Comparison of ENCODE assay signal across 23 cellular contexts in genomic region chr4:73028621-73029020, GRCh38.
"Had no signal": no experiment of that assay in that cellular context is flagged by ENCODE, and none has a peak within 500 bp of the region (broad histone marks: within the 10 kb centered on the region; RNA-seq: fewer than 3 reads in every experiment).

No MANE protein-coding gene starts in this region.

- DNase-seq: activated B cell treated with CpG ODN at 0.5 μM for 24 hours; activated CD4-positive, alpha-beta memory T cell treated with anti-CD3 and anti-CD28 coated beads for 36 hours; activated CD4-positive, alpha-beta T cell treated with anti-CD3 and anti-CD28 coated beads, Interleukin-2, amount 10 ng/mL, durations not matched to agents 7 days and 5 days; activated CD8-positive, alpha-beta memory T cell treated with anti-CD3 and anti-CD28 coated beads for 24 hours; activated effector memory CD4-positive, alpha-beta T cell treated with anti-CD3 and anti-CD28 coated beads, Interleukin-2, amount 50 U/mL, for 16 hours; activated naive CD4-positive, alpha-beta T cell treated with Interleukin-2 at 50 U/mL for 16 hours; activated T-cell treated with anti-CD3 and anti-CD28 coated beads, Interleukin-2, amount 50 U/mL, for 4 hours; brain microvascular endothelial cell; MM.1S; NCI-H1092; NCI-H1417; NCI-H1930; NCI-H2171 treated with DMSO at 0.1 percent for 48 hours; NCI-H226; NCI-H526; NK-92 treated with Interleukin-12 subunit alpha and Interleukin-12 subunit beta, amount 100 ng/mL, for 24 hours; PC-9; SHP77 treated with DMSO at 0.1 percent for 48 hours; T-helper 17 cell; T-helper 9 cell had no signal

- H3K4me3 Mint-ChIP-seq: activated B cell treated with CpG ODN at 0.5 μM for 24 hours; activated CD4-positive, alpha-beta memory T cell treated with anti-CD3 and anti-CD28 coated beads for 36 hours; activated CD4-positive, alpha-beta T cell treated with anti-CD3 and anti-CD28 coated beads, Interleukin-2, amount 10 ng/mL, durations not matched to agents 7 days and 5 days; activated T-cell treated with anti-CD3 and anti-CD28 coated beads, Interleukin-2, amount 50 U/mL, for 4 hours; T-helper 17 cell had no signal

- H2AFZ ChIP-seq: PC-9 had no signal

- H3K9me3 Mint-ChIP-seq: activated B cell treated with CpG ODN at 0.5 μM for 24 hours; activated CD4-positive, alpha-beta memory T cell treated with anti-CD3 and anti-CD28 coated beads for 36 hours; activated CD4-positive, alpha-beta T cell treated with anti-CD3 and anti-CD28 coated beads, Interleukin-2, amount 10 ng/mL, durations not matched to agents 7 days and 5 days; activated naive CD4-positive, alpha-beta T cell treated with anti-CD3 and anti-CD28 coated beads, Interleukin-2, amount 50 U/mL, for 72 hours; activated T-cell treated with anti-CD3 and anti-CD28 coated beads, Interleukin-2, amount 50 U/mL, for 4 hours had no signal

- H3K4me1 Mint-ChIP-seq: activated CD4-positive, alpha-beta T cell treated with anti-CD3 and anti-CD28 coated beads, Interleukin-2, amount 10 ng/mL, durations not matched to agents 7 days and 5 days had no signal

- H3K27me3 Mint-ChIP-seq: activated B cell treated with CpG ODN at 0.5 μM for 24 hours; activated CD4-positive, alpha-beta T cell treated with anti-CD3 and anti-CD28 coated beads, Interleukin-2, amount 10 ng/mL, durations not matched to agents 7 days and 5 days; T-helper 17 cell had no signal

- H3K36me3 Mint-ChIP-seq: activated CD4-positive, alpha-beta memory T cell treated with anti-CD3 and anti-CD28 coated beads for 36 hours; activated naive CD4-positive, alpha-beta T cell treated with anti-CD3 and anti-CD28 coated beads, Interleukin-2, amount 50 U/mL, for 72 hours had no signal

- H3K27me3 ChIP-seq: brain microvascular endothelial cell, cardiac muscle cell had no signal

- H3K27ac Mint-ChIP-seq: activated B cell treated with CpG ODN at 0.5 μM for 24 hours; activated CD4-positive, alpha-beta memory T cell treated with anti-CD3 and anti-CD28 coated beads for 36 hours; activated CD4-positive, alpha-beta T cell treated with anti-CD3 and anti-CD28 coated beads, Interleukin-2, amount 10 ng/mL, durations not matched to agents 7 days and 5 days; activated naive CD4-positive, alpha-beta T cell treated with anti-CD3 and anti-CD28 coated beads, Interleukin-2, amount 50 U/mL, for 72 hours; T-helper 17 cell had no signal

- ATAC-seq: activated naive CD4-positive, alpha-beta T cell treated with anti-CD3 and anti-CD28 coated beads, Interleukin-2, amount 50 U/mL, for 72 hours; activated T-cell treated with anti-CD3 and anti-CD28 coated beads, Interleukin-2, amount 50 U/mL, for 4 hours; T-helper 17 cell had no signal

- H3K27ac ChIP-seq: brain microvascular endothelial cell, cardiac muscle cell, PC-9 had no signal

- FAIRE-seq: TTC549 had no signal

- H3K4me3 ChIP-seq: cardiac muscle cell, PC-9 had no signal

- H3K4me2 ChIP-seq: PC-9 had no signal

- H3K36me3 ChIP-seq: brain microvascular endothelial cell, cardiac muscle cell had no signal
